ENCODE assay signal across 1 cellular context in genomic region chr9:128733256-128733655, GRCh38.
A peak's percentile ranks its signal among the peaks of the same experiment; 100 is the strongest.
TF ChIP-seq lines count a peak whose summit lies in the region.

No MANE protein-coding gene starts in this region.

TF ChIP-seq in HepG2, 621 proteins besides CTCF, POLR2A, EP300 and RAD21 (continued from another document and continues in another):
- TF ChIP-seq, protein P1, sequence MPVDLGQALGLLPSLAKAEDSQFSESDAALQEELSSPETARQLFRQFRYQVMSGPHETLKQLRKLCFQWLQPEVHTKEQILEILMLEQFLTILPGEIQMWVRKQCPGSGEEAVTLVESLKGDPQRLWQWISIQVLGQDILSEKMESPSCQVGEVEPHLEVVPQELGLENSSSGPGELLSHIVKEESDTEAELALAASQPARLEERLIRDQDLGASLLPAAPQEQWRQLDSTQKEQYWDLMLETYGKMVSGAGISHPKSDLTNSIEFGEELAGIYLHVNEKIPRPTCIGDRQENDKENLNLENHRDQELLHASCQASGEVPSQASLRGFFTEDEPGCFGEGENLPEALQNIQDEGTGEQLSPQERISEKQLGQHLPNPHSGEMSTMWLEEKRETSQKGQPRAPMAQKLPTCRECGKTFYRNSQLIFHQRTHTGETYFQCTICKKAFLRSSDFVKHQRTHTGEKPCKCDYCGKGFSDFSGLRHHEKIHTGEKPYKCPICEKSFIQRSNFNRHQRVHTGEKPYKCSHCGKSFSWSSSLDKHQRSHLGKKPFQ (CRISPR knock-in tag; IDR thresholded peaks at IDR 0.05; ENCODE audit: insufficient replicate concordance), result no peak
- TF ChIP-seq SNAPC4 (CRISPR knock-in tag; IDR thresholded peaks at IDR 0.05), result no peak
- TF ChIP-seq ZNF121 (CRISPR knock-in tag; IDR thresholded peaks at IDR 0.05), result no peak
- TF ChIP-seq DDIT3 (CRISPR knock-in tag; IDR thresholded peaks at IDR 0.05), result no peak
- TF ChIP-seq, protein P2, sequence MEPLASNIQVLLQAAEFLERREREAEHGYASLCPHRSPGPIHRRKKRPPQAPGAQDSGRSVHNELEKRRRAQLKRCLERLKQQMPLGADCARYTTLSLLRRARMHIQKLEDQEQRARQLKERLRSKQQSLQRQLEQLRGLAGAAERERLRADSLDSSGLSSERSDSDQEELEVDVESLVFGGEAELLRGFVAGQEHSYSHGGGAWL (CRISPR knock-in tag; IDR thresholded peaks at IDR 0.05), result no peak
- no peak for TF ChIP-seq ZSCAN30 (CRISPR knock-in tag; IDR thresholded peaks at IDR 0.05)
- no peak for TF ChIP-seq CENPX (CRISPR knock-in tag; IDR thresholded peaks at IDR 0.05)
- TF ChIP-seq KDM3A (CRISPR knock-in tag; IDR thresholded peaks at IDR 0.05; ENCODE audit: low read depth), result no peak
- TF ChIP-seq ZFP36L1 (CRISPR knock-in tag; IDR thresholded peaks at IDR 0.05), result no peak
- TF ChIP-seq ZNF768 (CRISPR knock-in tag; IDR thresholded peaks at IDR 0.05), result 0 out of 2 replicates have a peak, but pooled peaks have one; percentile 25
- TF ChIP-seq SOX13 (IDR thresholded peaks at IDR 0.05), result no peak
- TF ChIP-seq SOX13 (CRISPR knock-in tag; conservative IDR thresholded peaks at IDR 0.05 in 1 of 2, IDR thresholded peaks at IDR 0.05 in 1 of 2), result no peak
- TF ChIP-seq, protein P3, sequence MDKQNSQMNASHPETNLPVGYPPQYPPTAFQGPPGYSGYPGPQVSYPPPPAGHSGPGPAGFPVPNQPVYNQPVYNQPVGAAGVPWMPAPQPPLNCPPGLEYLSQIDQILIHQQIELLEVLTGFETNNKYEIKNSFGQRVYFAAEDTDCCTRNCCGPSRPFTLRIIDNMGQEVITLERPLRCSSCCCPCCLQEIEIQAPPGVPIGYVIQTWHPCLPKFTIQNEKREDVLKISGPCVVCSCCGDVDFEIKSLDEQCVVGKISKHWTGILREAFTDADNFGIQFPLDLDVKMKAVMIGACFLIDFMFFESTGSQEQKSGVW (CRISPR knock-in tag; IDR thresholded peaks at IDR 0.05; ENCODE audit: borderline replicate concordance), result no peak
- peak; percentile 66 for TF ChIP-seq ZHX2 (IDR thresholded peaks at IDR 0.05; ENCODE audit: low read depth)
- TF ChIP-seq ZHX2 (CRISPR knock-in tag; IDR thresholded peaks at IDR 0.05; ENCODE audit: borderline replicate concordance), result no peak
- TF ChIP-seq MED13 (CRISPR knock-in tag; IDR thresholded peaks at IDR 0.05), result no peak
- TF ChIP-seq, protein P4, sequence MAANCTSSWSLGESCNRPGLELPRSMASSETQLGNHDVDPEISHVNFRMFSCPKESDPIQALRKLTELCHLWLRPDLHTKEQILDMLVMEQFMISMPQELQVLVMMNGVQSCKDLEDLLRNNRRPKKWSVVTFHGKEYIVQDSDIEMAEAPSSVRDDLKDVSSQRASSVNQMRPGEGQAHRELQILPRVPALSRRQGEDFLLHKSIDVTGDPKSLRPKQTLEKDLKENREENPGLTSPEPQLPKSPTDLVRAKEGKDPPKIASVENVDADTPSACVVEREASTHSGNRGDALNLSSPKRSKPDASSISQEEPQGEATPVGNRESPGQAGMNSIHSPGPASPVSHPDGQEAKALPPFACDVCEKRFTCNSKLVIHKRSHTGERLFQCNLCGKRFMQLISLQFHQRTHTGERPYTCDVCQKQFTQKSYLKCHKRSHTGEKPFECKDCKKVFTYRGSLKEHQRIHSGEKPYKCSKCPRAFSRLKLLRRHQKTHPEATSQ (CRISPR knock-in tag; IDR thresholded peaks at IDR 0.05; ENCODE audit: borderline replicate concordance), result no peak
- no peak for TF ChIP-seq ZFP36L2 (CRISPR knock-in tag; IDR thresholded peaks at IDR 0.05)
- no peak for TF ChIP-seq FOXC1 (CRISPR knock-in tag; IDR thresholded peaks at IDR 0.05; ENCODE audit: borderline replicate concordance)
- no peak for TF ChIP-seq ARNT (IDR thresholded peaks at IDR 0.05)
- TF ChIP-seq GATA4 (IDR thresholded peaks at IDR 0.05; ENCODE audit: borderline replicate concordance, low read depth), result no peak
- no peak for TF ChIP-seq IRF1 (CRISPR knock-in tag; IDR thresholded peaks at IDR 0.05; ENCODE audit: low read depth)
- no peak for TF ChIP-seq ZNF17 (CRISPR knock-in tag; IDR thresholded peaks at IDR 0.05)
- peak; percentile 86 for TF ChIP-seq STAG1 (CRISPR knock-in tag; IDR thresholded peaks at IDR 0.05)
- TF ChIP-seq GPN1 (CRISPR knock-in tag; IDR thresholded peaks at IDR 0.05; ENCODE audit: borderline replicate concordance), result no peak
- no peak for TF ChIP-seq ZBTB21 (CRISPR knock-in tag; IDR thresholded peaks at IDR 0.05)
- no peak for TF ChIP-seq CEBPB (IDR thresholded peaks at IDR 0.05; ENCODE audit: borderline replicate concordance, low read depth, low read length)
- TF ChIP-seq PCBP1 (IDR thresholded peaks at IDR 0.05; ENCODE audit: borderline replicate concordance, low read depth, low read length), result no peak
- TF ChIP-seq ZFYVE20 (CRISPR knock-in tag; IDR thresholded peaks at IDR 0.05; ENCODE audit: borderline replicate concordance, low read depth), result no peak
- no peak for TF ChIP-seq CREB1 (IDR thresholded peaks at IDR 0.05)
- TF ChIP-seq CREB1 (CRISPR knock-in tag; IDR thresholded peaks at IDR 0.05), result peak; percentile 45; the same call in 1 of the 2 replicates
- TF ChIP-seq ZBTB4 (CRISPR knock-in tag; IDR thresholded peaks at IDR 0.05; ENCODE audit: borderline replicate concordance), result no peak
- TF ChIP-seq SAP130 (CRISPR knock-in tag; IDR thresholded peaks at IDR 0.05; ENCODE audit: low read depth), result peak; percentile 75
- no peak for TF ChIP-seq RELA (CRISPR knock-in tag; IDR thresholded peaks at IDR 0.05)
- no peak for TF ChIP-seq SMAD3 (CRISPR knock-in tag; IDR thresholded peaks at IDR 0.05)
- no peak for TF ChIP-seq ZNF337 (CRISPR knock-in tag; IDR thresholded peaks at IDR 0.05; ENCODE audit: borderline replicate concordance, low read depth)
- TF ChIP-seq RARG (CRISPR knock-in tag; IDR thresholded peaks at IDR 0.05; ENCODE audit: low read depth), result no peak
- no peak for TF ChIP-seq ZNF589 (CRISPR knock-in tag; conservative IDR thresholded peaks at IDR 0.05)
- TF ChIP-seq KDM5A (IDR thresholded peaks at IDR 0.05; ENCODE audit: borderline replicate concordance, low read length), result no peak
- TF ChIP-seq ZFP36 (IDR thresholded peaks at IDR 0.05; ENCODE audit: borderline replicate concordance, low read depth, low read length, partially characterized antibody), result no peak
- TF ChIP-seq ATAD3A (CRISPR knock-in tag; IDR thresholded peaks at IDR 0.05), result no peak
- no peak for TF ChIP-seq SUZ12 (IDR thresholded peaks at IDR 0.05; ENCODE audit: low read depth, low read length)
- no peak for TF ChIP-seq TOE1 (CRISPR knock-in tag; IDR thresholded peaks at IDR 0.05)
- no peak for TF ChIP-seq HNRNPLL (IDR thresholded peaks at IDR 0.05; ENCODE audit: low read depth, low read length, poor library complexity, severe bottlenecking)
